Comparison of ENCODE assay signal across 8 cellular contexts in the genomic region with DNA sequence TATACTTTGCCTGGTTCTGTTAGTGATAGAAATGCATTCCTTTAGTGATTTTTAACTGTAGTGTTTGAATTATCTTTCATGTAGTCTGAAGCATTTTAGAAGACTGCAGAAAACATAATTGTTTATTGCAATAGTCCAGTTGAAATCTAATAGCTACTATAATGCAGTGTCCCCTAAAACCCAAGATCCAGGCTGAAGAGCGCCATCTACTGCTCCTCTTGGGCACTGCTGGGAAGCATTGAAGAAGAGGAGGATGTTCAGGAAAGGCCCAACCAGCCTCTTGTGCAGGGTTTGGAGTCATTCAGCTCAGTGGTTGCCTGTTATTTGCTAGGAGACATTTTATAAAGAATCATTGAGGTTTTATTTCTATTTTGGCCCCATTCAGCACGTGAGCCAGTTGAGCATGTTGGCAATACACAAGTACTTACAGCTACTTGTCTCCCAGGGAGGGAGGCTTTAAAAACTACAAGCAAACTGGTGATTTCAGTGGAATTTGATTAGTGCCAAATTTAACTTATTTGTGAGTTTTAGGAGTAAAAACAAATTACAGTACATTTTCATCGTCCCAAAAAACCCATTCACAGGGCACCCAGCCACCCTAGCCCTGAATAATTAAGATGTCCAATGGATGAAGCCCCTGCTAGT.
DNase-seq lines count a peak whose midpoint lies in the region; ATAC-seq and TF ChIP-seq lines count a peak whose summit lies in the region.

No MANE protein-coding gene starts in this region.

- H3K36me3 Mint-ChIP-seq in natural killer cell = no peaks in the 10 kb centered on the region

- no peak overlapping the region for H2AFZ ChIP-seq in OCI-LY1 (ENCODE audit: low read length)

- TF ChIP-seq POLR2A in esophagus muscularis mucosa (IDR thresholded peaks at IDR 0.05; ENCODE audit: low read depth) = no peak

- no peak overlapping the region for H3K4me2 ChIP-seq in OCI-LY1 (ENCODE audit: low read length)

- H3K9me3 ChIP-seq in OCI-LY1 (ENCODE audit: low read length) (no peaks in the 10 kb centered on the region), esophagus muscularis mucosa (no peaks in the 10 kb centered on the region)

- H3K27ac ChIP-seq in C4-2B = no peak overlapping the region
- H3K27ac ChIP-seq in OCI-LY1 (ENCODE audit: low read depth, low read length, poor library complexity, severe bottlenecking) = no peak overlapping the region
- H3K27ac ChIP-seq in esophagus muscularis mucosa (replicated peaks in 1 of 4) = no peak overlapping the region

- H3K27me3 ChIP-seq in OCI-LY1 (ENCODE audit: insufficient read depth, low read length) (no peaks in the 10 kb centered on the region), esophagus muscularis mucosa (no peaks in the 10 kb centered on the region)

- CTCF ChIA-PET in HEK293T (lab: Yijun Ruan, JAX) = interaction anchor here (0.6 to 2.0 kb wide), 23 partner anchors 9 to 382 kb away, joined by 3 to 11 read pairs (median 3); a partner anchor contains a TSS

- H3K9me2 ChIP-seq in OCI-LY1 (ENCODE audit: low read depth, low read length) = no peaks in the 10 kb centered on the region

- no peaks in the 10 kb centered on the region for H3K27me3 Mint-ChIP-seq in natural killer cell (ENCODE audit: low read depth in 2 of 2)
- H3K27me3 Mint-ChIP-seq in stimulated activated naive CD8-positive, alpha-beta T cell treated with anti-CD3 and anti-CD28 coated beads, Interleukin-15, amount 100 ng/mL, for 72 hours = no peaks in the 10 kb centered on the region

- H3K4me3 Mint-ChIP-seq in natural killer cell = no peak overlapping the region
- no peak overlapping the region for H3K4me3 Mint-ChIP-seq in stimulated activated naive CD8-positive, alpha-beta T cell treated with anti-CD3 and anti-CD28 coated beads, Interleukin-15, amount 100 ng/mL, for 72 hours

- H4K20me1 ChIP-seq in OCI-LY1 (ENCODE audit: insufficient read depth, low read length) = no peaks in the 10 kb centered on the region

- no peaks in the 10 kb centered on the region for H3K4me1 ChIP-seq in OCI-LY1 (ENCODE audit: insufficient read depth, low read length, severe bottlenecking)
- H3K4me1 ChIP-seq in esophagus muscularis mucosa = peaks cover 0 to 20% (median 9%) of the 10 kb centered on the region in 4 donors

- H3K27ac Mint-ChIP-seq in natural killer cell = no peak overlapping the region
- no peak overlapping the region for H3K27ac Mint-ChIP-seq in stimulated activated naive CD8-positive, alpha-beta T cell treated with anti-CD3 and anti-CD28 coated beads, Interleukin-15, amount 100 ng/mL, for 72 hours

- no peak overlapping the region for H3K9ac ChIP-seq in OCI-LY1 (ENCODE audit: low read length)

- intact Hi-C loops in esophagus muscularis mucosa (cut with DNase I) (loop anchor here (10.0 kb wide), 1 partner anchor 241 kb away; a partner anchor contains a TSS), natural killer cell (cut with micrococcal nuclease) (loop anchor here (1.0 to 2.0 kb wide), 3 partner anchors 167 to 415 kb away; a partner anchor contains a TSS)

- no peaks in the 10 kb centered on the region for H3K9me3 Mint-ChIP-seq in natural killer cell
- H3K9me3 Mint-ChIP-seq in stimulated activated naive CD8-positive, alpha-beta T cell treated with anti-CD3 and anti-CD28 coated beads, Interleukin-15, amount 100 ng/mL, for 72 hours = no peaks in the 10 kb centered on the region

- ATAC-seq in natural killer cell = peak; percentile 67 to 81 (median 78)
- peak; percentile 65 for ATAC-seq in stimulated activated naive CD8-positive, alpha-beta T cell treated with anti-CD3 and anti-CD28 coated beads, Interleukin-15, amount 100 ng/mL, for 72 hours
- no peak for ATAC-seq in HG03432 (IDR thresholded peaks at IDR 0.05; ENCODE audit: unreplicated experiment)

- no peak for TF ChIP-seq EP300 in esophagus muscularis mucosa (IDR thresholded peaks at IDR 0.05)

- peaks cover 4 to 10% of the 10 kb centered on the region in 2 donors for H3K4me1 Mint-ChIP-seq in natural killer cell
- H3K4me1 Mint-ChIP-seq in stimulated activated naive CD8-positive, alpha-beta T cell treated with anti-CD3 and anti-CD28 coated beads, Interleukin-15, amount 100 ng/mL, for 72 hours = peaks cover 6% of the 10 kb centered on the region

- 22% methylated on average over 3 of the region's 3 CpGs for WGBS in esophagus muscularis mucosa

- H3K79me2 ChIP-seq in OCI-LY1 (ENCODE audit: insufficient read depth, low read length) = no peaks in the 10 kb centered on the region

- H3K4me3 ChIP-seq in OCI-LY1 (ENCODE audit: low read depth, low read length, poor library complexity, severe bottlenecking) (no peak overlapping the region), esophagus muscularis mucosa (no peak overlapping the region)

- peak; percentile 79 for DNase-seq in HEK293T (ENCODE audit: extremely low spot score)
- DNase-seq in activated T-cell treated with anti-CD3 and anti-CD28 coated beads for 48 hours (ENCODE audit: low read depth) = peak; percentile 56
- DNase-seq in esophagus muscularis mucosa (ENCODE audit: extremely low spot score) = no peak
- peak; percentile 59 for DNase-seq in natural killer cell
- peak; percentile 46 to 59 for DNase-seq in stimulated activated naive CD8-positive, alpha-beta T cell treated with anti-CD3 and anti-CD28 coated beads, Interleukin-15, amount 100 ng/mL, for 72 hours

- no peaks in the 10 kb centered on the region; the same call in 1 of the 2 replicates for H3K36me3 ChIP-seq in OCI-LY1 (ENCODE audit: insufficient read depth, low read length)
- H3K36me3 ChIP-seq in esophagus muscularis mucosa = peaks cover 13 to 89% (median 57%) of the 10 kb centered on the region in 4 donors

- no peaks in the 10 kb centered on the region for H3F3A ChIP-seq in OCI-LY1 (ENCODE audit: insufficient read depth, low read length)

- POLR2A ChIA-PET in HEK293T (lab: Yijun Ruan, JAX) = interaction anchor here (1.0 to 1.3 kb wide), 2 partner anchors 122 to 241 kb away, joined by 3 to 6 read pairs; no protein-coding TSS in a partner anchor

- TF ChIP-seq CTCF in C4-2B (conservative IDR thresholded peaks at IDR 0.05) (peak; percentile 99), OCI-LY1 (IDR thresholded peaks at IDR 0.05; ENCODE audit: low read length) (peak; percentile 99), esophagus muscularis mucosa (IDR thresholded peaks at IDR 0.05) (peak; percentile 92 to 97 (median 96)), natural killer cell (IDR thresholded peaks at IDR 0.05) (peak; percentile 92)

TF ChIP-seq in HEK293T, 16 proteins besides CTCF, POLR2A, EP300 and RAD21:
- TF ChIP-seq FOXM1 (IDR thresholded peaks at IDR 0.05; ENCODE audit: borderline replicate concordance) (no peak), NFRKB (IDR thresholded peaks at IDR 0.05) (no peak), ZNF384 (IDR thresholded peaks at IDR 0.05) (no peak), SUZ12 (IDR thresholded peaks at IDR 0.05) (no peak), ELF4 (IDR thresholded peaks at IDR 0.05) (no peak), SP1 (IDR thresholded peaks at IDR 0.05) (no peak), BHLHE40 (IDR thresholded peaks at IDR 0.05; ENCODE audit: borderline replicate concordance) (no peak), FOXA1 (IDR thresholded peaks at IDR 0.05) (no peak)
- TF ChIP-seq, protein P1, sequence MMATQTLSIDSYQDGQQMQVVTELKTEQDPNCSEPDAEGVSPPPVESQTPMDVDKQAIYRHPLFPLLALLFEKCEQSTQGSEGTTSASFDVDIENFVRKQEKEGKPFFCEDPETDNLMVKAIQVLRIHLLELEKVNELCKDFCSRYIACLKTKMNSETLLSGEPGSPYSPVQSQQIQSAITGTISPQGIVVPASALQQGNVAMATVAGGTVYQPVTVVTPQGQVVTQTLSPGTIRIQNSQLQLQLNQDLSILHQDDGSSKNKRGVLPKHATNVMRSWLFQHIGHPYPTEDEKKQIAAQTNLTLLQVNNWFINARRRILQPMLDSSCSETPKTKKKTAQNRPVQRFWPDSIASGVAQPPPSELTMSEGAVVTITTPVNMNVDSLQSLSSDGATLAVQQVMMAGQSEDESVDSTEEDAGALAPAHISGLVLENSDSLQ (IDR thresholded peaks at IDR 0.05) = no peak
